ENCODE assay signal across 16 cellular contexts in genomic region chr16:55107851-55108250, GRCh38.
DNase-seq lines count a peak whose midpoint lies in the region; ATAC-seq, FAIRE-seq and TF ChIP-seq lines count a peak whose summit lies in the region.
"Had no signal": no experiment of that assay in that cellular context is flagged by ENCODE, and none has a peak within 500 bp of the region (broad histone marks: within the 10 kb centered on the region; RNA-seq: fewer than 3 reads in every experiment).

No MANE protein-coding gene starts in this region.

- no peak overlapping the region for H2BK15ac ChIP-seq in H1 (ENCODE audit: low read length)

- intact Hi-C loops in HepG2 (cut with micrococcal nuclease; ENCODE audit: unreplicated experiment): no loop called here
- intact Hi-C loops in upper lobe of right lung (cut with DNase I): no loop called here

- no peaks in the 10 kb centered on the region for H3K9me3 Mint-ChIP-seq in neural progenitor cell

- no peak overlapping the region for H2AK5ac ChIP-seq in H1 (ENCODE audit: low read depth, low read length)

- H3K4ac ChIP-seq in H1 (replicated peaks; ENCODE audit: insufficient read length, low read depth, low read length): no peak overlapping the region

- no peak overlapping the region for H4K91ac ChIP-seq in H1 (replicated peaks; ENCODE audit: insufficient read length, low read length)

- no peaks in the 10 kb centered on the region for H3K23me2 ChIP-seq in H1 (ENCODE audit: low read depth, low read length)

- 77% methylated on average over 3 of the region's 3 CpGs; no CpG with 5 or more reads in 1 of the 2 experiments for WGBS in H1 (ENCODE audit: extremely low coverage in 1 of 2, insufficient coverage in 1 of 2, insufficient read length in 1 of 2, insufficient replicate concordance in 2 of 2, low coverage in 1 of 2, low lambda C conversion rate in 2 of 2, missing lambda C conversion rate in 1 of 2), 2 experiments
- 51% methylated on average over 3 of the region's 3 CpGs for WGBS in HepG2 (ENCODE audit: low lambda C conversion rate)

- H4K20me1 ChIP-seq in H1 (replicated peaks in 1 of 2; ENCODE audit: control insufficient read depth in 1 of 2, insufficient read depth in 2 of 2, low read length in 2 of 2): no peaks in the 10 kb centered on the region
- no peaks in the 10 kb centered on the region for H4K20me1 ChIP-seq in HepG2 (ENCODE audit: insufficient read depth, low read length)
- no peaks in the 10 kb centered on the region for H4K20me1 ChIP-seq in neural progenitor cell (ENCODE audit: low read depth)

- ATAC-seq in HepG2 (peak; percentile 38; the same call in 2 of the 3 replicates), upper lobe of right lung (no peak)
- ATAC-seq: GM23338 had no signal

- DNase-seq in H1 (ENCODE audit: low read depth in 1 of 2, low spot score in 2 of 2) (no peak), HepG2 (ENCODE audit: low spot score) (no peak), neural progenitor cell (ENCODE audit: low spot score) (no peak), GM12891 (ENCODE audit: insufficient read length, low spot score) (no peak), upper lobe of right lung (no peak), NCI-H748 (lab: John Stamatoyannopoulos, UW; ENCODE audit: unreplicated experiment) (no peak)
- DNase-seq: C1 segment of cervical spinal cord; CD4-positive, alpha-beta memory T cell; COR-L47; DMS153; DND-41; HCEC 1CT had no signal

- no peaks in the 10 kb centered on the region for H3F3A ChIP-seq in neural progenitor cell (ENCODE audit: low read depth)

- no peak overlapping the region for H3K18ac ChIP-seq in H1 (ENCODE audit: extremely low read depth, low read length)

- peaks cover 4% of the 10 kb centered on the region for H3K4me1 Mint-ChIP-seq in neural progenitor cell
- H3K4me1 Mint-ChIP-seq: CD4-positive, alpha-beta memory T cell had no signal

- H3K36me3 ChIP-seq in H1 (ENCODE audit: control insufficient read depth in 2 of 4, insufficient read depth in 4 of 4, low read length in 3 of 4) (no peaks in the 10 kb centered on the region), HepG2 (replicated peaks in 1 of 2; ENCODE audit: control insufficient read depth in 1 of 2, insufficient read depth in 2 of 2, low read length in 2 of 2) (no peaks in the 10 kb centered on the region), neural progenitor cell (no peaks in the 10 kb centered on the region), upper lobe of right lung (no peaks in the 10 kb centered on the region)

- H3K4me3 Mint-ChIP-seq in neural progenitor cell: no peak overlapping the region
- H3K4me3 Mint-ChIP-seq: CD4-positive, alpha-beta memory T cell; GM23338 had no signal

- H2BK120ac ChIP-seq in H1 (replicated peaks; ENCODE audit: low read depth, low read length): no peak overlapping the region

- H3K9ac ChIP-seq in H1 (replicated peaks in 1 of 4; ENCODE audit: extremely low read depth in 1 of 4, low read depth in 3 of 4, low read length in 3 of 4) (no peak overlapping the region), HepG2 (ENCODE audit: insufficient read depth, low read depth, low read length) (no peak overlapping the region), neural progenitor cell (no peak overlapping the region)

- H3K4me2 ChIP-seq in H1 (ENCODE audit: insufficient read depth in 1 of 2, low read depth in 2 of 2, low read length in 2 of 2): no peak overlapping the region
- H3K4me2 ChIP-seq in HepG2 (ENCODE audit: low read depth, low read length): no peak overlapping the region
- peak overlapping the region; percentile 27 for H3K4me2 ChIP-seq in neural progenitor cell
- H3K4me2 ChIP-seq: GM23338 had no signal

- no peak for TF ChIP-seq CTCF in H1 (IDR thresholded peaks at IDR 0.05; ENCODE audit: control extremely low read depth in 1 of 3, insufficient read depth in 1 of 3, low read depth in 1 of 3, low read length in 3 of 3)
- no peak for TF ChIP-seq CTCF in HepG2 (CRISPR knock-in tag; IDR thresholded peaks at IDR 0.05)
- TF ChIP-seq CTCF in neural progenitor cell (IDR thresholded peaks at IDR 0.05): no peak
- no peak for TF ChIP-seq CTCF in upper lobe of right lung (IDR thresholded peaks at IDR 0.05)

- no peak overlapping the region for H4K5ac ChIP-seq in H1 (ENCODE audit: insufficient read length, low read depth, low read length)

- H3K14ac ChIP-seq in H1 (ENCODE audit: insufficient read length): no peak overlapping the region

- H3K27ac ChIP-seq in H1 (ENCODE audit: low read depth, low read length) (no peak overlapping the region), HepG2 (ENCODE audit: extremely low read length, insufficient read depth, low read length) (no peak overlapping the region), neural progenitor cell (no peak overlapping the region), upper lobe of right lung (no peak overlapping the region)

- TF ChIP-seq POLR2A in H1 (IDR thresholded peaks at IDR 0.05; ENCODE audit: control extremely low read depth in 1 of 2, low read depth in 2 of 2, low read length in 2 of 2) (no peak), HepG2 (IDR thresholded peaks at IDR 0.05; ENCODE audit: insufficient read depth in 1 of 2, low read depth in 2 of 2, low read length in 2 of 2) (no peak), GM12891 (IDR thresholded peaks at IDR 0.05; ENCODE audit: low read depth, low read length) (no peak)

- H3K4me1 ChIP-seq in H1 (replicated peaks in 1 of 4; ENCODE audit: control insufficient read depth in 3 of 4, insufficient read depth in 4 of 4, low read length in 3 of 4): no peaks in the 10 kb centered on the region
- no peaks in the 10 kb centered on the region for H3K4me1 ChIP-seq in HepG2 (ENCODE audit: insufficient read depth, low read length)
- peaks cover 18% of the 10 kb centered on the region for H3K4me1 ChIP-seq in neural progenitor cell
- no peaks in the 10 kb centered on the region for H3K4me1 ChIP-seq in upper lobe of right lung

- H3K79me2 ChIP-seq in H1 (ENCODE audit: control insufficient read depth in 1 of 2, insufficient read depth in 2 of 2, low read length in 2 of 2) (no peaks in the 10 kb centered on the region), HepG2 (ENCODE audit: insufficient read depth, low read length) (no peaks in the 10 kb centered on the region), neural progenitor cell (ENCODE audit: low read depth) (no peaks in the 10 kb centered on the region)

- in situ Hi-C loops in HepG2 (cut with HindIII; ENCODE audit: extremely low pct_ligation_motif_present, low pct_unique_long_range_greater_than_20kb): no loop called here

- TF ChIP-seq EP300 in H1 (IDR thresholded peaks at IDR 0.05; ENCODE audit: borderline replicate concordance in 1 of 2, low read depth in 2 of 2, low read length in 2 of 2): no peak
- no peak for TF ChIP-seq EP300 in HepG2 (IDR thresholded peaks at IDR 0.05; ENCODE audit: low read depth in 2 of 2, low read length in 2 of 2)
- no peak for TF ChIP-seq EP300 in HepG2 (CRISPR knock-in tag; IDR thresholded peaks at IDR 0.05; ENCODE audit: borderline replicate concordance)

- FAIRE-seq in H1 (lab: Jason Lieb, UNC) (no peak), HepG2 (lab: Jason Lieb, UNC) (no peak), GM12891 (lab: Jason Lieb, UNC) (no peak)
- FAIRE-seq: G401.6, GM19239, H54 had no signal

- H3K9me3 ChIP-seq in H1 (ENCODE audit: insufficient read depth in 2 of 2, low read depth in 1 of 2, low read length in 1 of 2) (no peaks in the 10 kb centered on the region), HepG2 (ENCODE audit: low read length) (no peaks in the 10 kb centered on the region), neural progenitor cell (ENCODE audit: low read depth) (no peaks in the 10 kb centered on the region), upper lobe of right lung (no peaks in the 10 kb centered on the region)

- no peak overlapping the region for H2BK5ac ChIP-seq in H1 (ENCODE audit: low read depth, low read length)

- no TSS peak for BruUV-seq in HepG2 (replicated peaks; lab: Mats Ljungman, UMichigan)

- TF ChIP-seq RAD21 in H1 (IDR thresholded peaks at IDR 0.05 in 1 of 2, conservative IDR thresholded peaks at IDR 0.05 in 1 of 2; ENCODE audit: low read depth in 2 of 2, low read length in 2 of 2): no peak
- no peak for TF ChIP-seq RAD21 in HepG2 (CRISPR knock-in tag; IDR thresholded peaks at IDR 0.05)

- peak overlapping the region; percentile 41; the same call in 1 of the 2 replicates for H2AFZ ChIP-seq in H1 (ENCODE audit: low read length)
- H2AFZ ChIP-seq in HepG2 (ENCODE audit: low read length): no peak overlapping the region
- H2AFZ ChIP-seq in neural progenitor cell (replicated peaks): peak overlapping the region; percentile 42

- CTCF ChIA-PET in H1 (lab: Charles Lee; ENCODE audit: partially characterized antibody) (interaction anchor here (0.8 to 1.8 kb wide), 9 partner anchors 9 to 150 kb away, joined by 3 to 9 read pairs (median 3); no protein-coding TSS in a partner anchor), HepG2 (lab: Yijun Ruan, JAX; ENCODE audit: low intra/inter-chr PET ratio, low total read pairs) (no interaction called here)

- no peak overlapping the region for H3K27ac Mint-ChIP-seq in neural progenitor cell
- H3K27ac Mint-ChIP-seq: CD4-positive, alpha-beta memory T cell; GM23338 had no signal

- POLR2A ChIA-PET in H1 (lab: Charles Lee; ENCODE audit: partially characterized antibody): no interaction called here
- POLR2A ChIA-PET in HepG2 (lab: Yijun Ruan, JAX): no interaction called here

- H3K27me3 ChIP-seq in H1 (replicated peaks in 1 of 4; ENCODE audit: control insufficient read depth in 3 of 4, extremely low read depth in 1 of 4, insufficient read depth in 3 of 4, low read length in 3 of 4) (no peaks in the 10 kb centered on the region; a peak in 1 of 7 replicates), HepG2 (ENCODE audit: control insufficient read depth in 1 of 2, insufficient read depth in 2 of 2, low read length in 2 of 2) (peaks cover 0 to 2% of the 10 kb centered on the region in 2 experiments; a peak in 1 of 5 replicates), neural progenitor cell (no peaks in the 10 kb centered on the region), upper lobe of right lung (no peaks in the 10 kb centered on the region)

- no peaks in the 10 kb centered on the region for H3K36me3 Mint-ChIP-seq in neural progenitor cell
- H3K36me3 Mint-ChIP-seq: CD4-positive, alpha-beta memory T cell had no signal

- H3K23ac ChIP-seq in H1 (ENCODE audit: insufficient read length): no peak overlapping the region

- no peaks in the 10 kb centered on the region for H3K27me3 Mint-ChIP-seq in neural progenitor cell (ENCODE audit: insufficient read depth, low read depth)
- H3K27me3 Mint-ChIP-seq: CD4-positive, alpha-beta memory T cell had no signal

- no peak overlapping the region for H2BK20ac ChIP-seq in H1 (ENCODE audit: low read length)

- no peak overlapping the region for H3K56ac ChIP-seq in H1 (replicated peaks; ENCODE audit: insufficient read length, low read depth, low read length)

- no peak overlapping the region for H4K8ac ChIP-seq in H1 (ENCODE audit: extremely low read depth, insufficient read depth, low read length)

- no peak overlapping the region for H2BK12ac ChIP-seq in H1 (ENCODE audit: low read depth, low read length)

- H3K4me3 ChIP-seq in H1 (ENCODE audit: extremely low read depth in 1 of 4, insufficient read depth in 2 of 4, low read depth in 3 of 4, low read length in 4 of 4) (no peak overlapping the region), HepG2 (replicated peaks in 1 of 3; ENCODE audit: insufficient read depth in 1 of 3, low read depth in 2 of 3, low read length in 3 of 3) (no peak overlapping the region), neural progenitor cell (no peak overlapping the region), upper lobe of right lung (no peak overlapping the region)
- H3K4me3 ChIP-seq: GM23338 had no signal

- H3K79me1 ChIP-seq in H1 (ENCODE audit: low read depth, low read length): no peaks in the 10 kb centered on the region

Comparison
In these comparisons a context has a peak if more than half of its experiments do, and no peak if none do; other contexts are left out.
1. Of the 41 proteins assayed by ChIP-seq in both HepG2 and H1: peak only in HepG2: CEBPB; only in H1: none; in both: none; in neither: 40.